Comparison of ENCODE assay signal across 9 cellular contexts in the genomic region with DNA sequence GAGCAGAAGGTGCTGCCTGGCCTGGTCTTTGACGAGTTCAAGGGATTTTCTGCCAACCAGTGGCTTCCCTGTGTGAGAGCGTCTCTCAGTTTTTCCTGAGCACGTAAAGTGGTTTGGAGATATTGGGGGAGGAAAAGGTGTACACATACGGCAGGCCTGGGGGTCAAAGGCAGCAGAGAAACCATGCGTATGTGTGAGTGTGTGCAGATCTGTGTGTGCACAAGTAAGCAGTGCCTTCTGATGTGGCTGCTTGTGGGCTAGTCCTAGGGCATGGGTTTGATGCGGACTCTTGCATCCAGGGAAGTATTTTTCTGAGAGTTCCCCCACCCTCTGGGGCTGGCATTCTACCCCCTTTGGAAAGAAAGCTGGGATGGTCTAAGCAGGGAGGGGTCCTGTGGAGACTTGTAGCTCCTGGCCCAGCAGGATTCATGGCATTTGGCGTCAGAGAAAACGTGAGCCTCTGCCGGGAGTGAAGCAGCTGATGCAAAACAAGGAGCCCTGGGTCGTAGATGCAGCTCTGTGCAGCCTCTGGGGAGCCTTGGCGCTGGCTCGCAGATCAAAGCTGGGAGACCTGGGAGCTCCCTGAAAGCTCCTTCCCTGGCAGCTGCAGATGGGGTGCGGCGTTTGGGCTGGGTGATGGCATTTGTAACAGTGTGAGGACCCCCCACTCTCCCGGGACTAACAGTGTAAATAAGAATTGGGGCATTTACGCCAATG.
DNase-seq lines count a peak whose midpoint lies in the region; ATAC-seq and TF ChIP-seq lines count a peak whose summit lies in the region.
"Had no signal": no experiment of that assay in that cellular context is flagged by ENCODE, and none has a peak within 500 bp of the region (broad histone marks: within the 10 kb centered on the region; RNA-seq: fewer than 3 reads in every experiment).

No MANE protein-coding gene starts in this region.

- H3K4me1 Mint-ChIP-seq in brain, result peaks cover 89% of the 10 kb centered on the region

- H3K27me3 Mint-ChIP-seq in brain, result peaks cover 4% of the 10 kb centered on the region

- H3K4me1 ChIP-seq in rectal smooth muscle tissue (ENCODE audit: control insufficient read depth, insufficient read depth, low read length), result peaks cover 21% of the 10 kb centered on the region

- DNase-seq in NCI-H1417 (lab: John Stamatoyannopoulos, UW), result peak in 2 of 3 experiments; percentile 39 to 56
- no peak for DNase-seq in NCI-H1417 treated with DMSO at 0.1 percent for 48 hours (lab: John Stamatoyannopoulos, UW)
- DNase-seq in effector CD4-positive, alpha-beta T cell, result no peak
- DNase-seq: SW 1271 had no signal

- no peak overlapping the region for H3K4me3 ChIP-seq in rectal smooth muscle tissue (ENCODE audit: low read length)

- H3K36me3 Mint-ChIP-seq in brain, result no peaks in the 10 kb centered on the region

- H3K4me3 Mint-ChIP-seq in brain, result peak overlapping the region; percentile 57 to 77 (median 65)

- H3K9me3 ChIP-seq in KOPT-K1 (ENCODE audit: insufficient read depth, low read length, poor library complexity, severe bottlenecking), result no peaks in the 10 kb centered on the region

- H3K27me3 ChIP-seq in rectal smooth muscle tissue (ENCODE audit: control insufficient read depth, insufficient read depth, low read length), result no peaks in the 10 kb centered on the region

- H3K9ac ChIP-seq in rectal smooth muscle tissue (ENCODE audit: low read length), result no peak overlapping the region

- H3K9me3 Mint-ChIP-seq in brain, result peaks cover 0 to 3% (median 0%) of the 10 kb centered on the region in 5 experiments

- H3K27ac ChIP-seq in KOPT-K1 (ENCODE audit: low read depth, low read length, poor library complexity, severe bottlenecking), result peak overlapping the region; percentile 48
- peak overlapping the region; percentile 82 for H3K27ac ChIP-seq in rectal smooth muscle tissue (ENCODE audit: low read depth, low read length)

- no peak for TF ChIP-seq CTCF in brain (conservative IDR thresholded peaks at IDR 0.05)

- peak overlapping the region; percentile 85 to 98 (median 90) for H3K27ac Mint-ChIP-seq in brain

- ATAC-seq in HG03108 (IDR thresholded peaks at IDR 0.05; ENCODE audit: unreplicated experiment) (no peak), GM18858 (IDR thresholded peaks at IDR 0.05; ENCODE audit: unreplicated experiment) (no peak)

- H3K36me3 ChIP-seq in KOPT-K1 (ENCODE audit: insufficient read depth, low read length), result no peaks in the 10 kb centered on the region
- H3K36me3 ChIP-seq in rectal smooth muscle tissue (ENCODE audit: control insufficient read depth, insufficient read depth, low read length), result no peaks in the 10 kb centered on the region

Comparison
In these comparisons a context has a peak if more than half of its experiments do, and no peak if none do; other contexts are left out.
1. DNase-seq: peak in NCI-H1417 (2 of 3); none in NCI-H1417 treated with DMSO at 0.1 percent for 48 hours (single experiment) and effector CD4-positive, alpha-beta T cell (single experiment).